Comparison of ENCODE assay signal across 26 cellular contexts in genomic region chr5:56606202-56606601, GRCh38.
DNase-seq lines count a peak whose midpoint lies in the region; ATAC-seq and FAIRE-seq lines count a peak whose summit lies in the region.
"Had no signal": no experiment of that assay in that cellular context is flagged by ENCODE, and none has a peak within 500 bp of the region (broad histone marks: within the 10 kb centered on the region; RNA-seq: fewer than 3 reads in every experiment).

No MANE protein-coding gene starts in this region.

- WGBS in small intestine, 3 donors = 42 to 72% (median 43%) methylated on average over 3 of the region's 3 CpGs

- ATAC-seq in T-helper 17 cell = no peak
- ATAC-seq in left colon = peak; percentile 34
- ATAC-seq: A549, GM12878 had no signal

- H3K4me1 ChIP-seq in small intestine (ENCODE audit: control insufficient read depth in 2 of 2, insufficient read depth in 1 of 2, low read depth in 1 of 2, low read length in 1 of 2) = peaks cover 0 to 6% of the 10 kb centered on the region in 2 donors
- H3K4me1 ChIP-seq: HAP-1 had no signal

- no peaks in the 10 kb centered on the region for H3K36me3 Mint-ChIP-seq in T-helper 17 cell (ENCODE audit: low read depth)
- H3K36me3 Mint-ChIP-seq in activated CD4-positive, alpha-beta memory T cell treated with anti-CD3 and anti-CD28 coated beads for 36 hours = peaks cover 8% of the 10 kb centered on the region

- H3K4me3 ChIP-seq in small intestine (ENCODE audit: low read depth in 1 of 2, low read length in 2 of 2) = no peak overlapping the region
- H3K4me3 ChIP-seq: A549; BLaER1 treated with 17β-estradiol and CSF1 and Interleukin-3, amounts not matched to agents 10 nM and 100 nM; GM12878; HAP-1 had no signal

- peaks cover 50% of the 10 kb centered on the region for H3K4me1 Mint-ChIP-seq in T-helper 17 cell
- peaks cover 52% of the 10 kb centered on the region for H3K4me1 Mint-ChIP-seq in activated CD4-positive, alpha-beta memory T cell treated with anti-CD3 and anti-CD28 coated beads for 36 hours (ENCODE audit: low read depth)

- DNase-seq in T-helper 17 cell (no peak), left colon (no peak), small intestine (peak; percentile 94), HuH-7 (ENCODE audit: low spot score) (no peak), SHP77 treated with DMSO at 0.1 percent for 48 hours (lab: John Stamatoyannopoulos, UW) (no peak)
- no peak for DNase-seq in activated CD4-positive, alpha-beta memory T cell treated with anti-CD3 and anti-CD28 coated beads for 36 hours
- DNase-seq: 8988T; ACHN; AML-193; BE2C; CD4-positive, alpha-beta T cell; CD8-positive, alpha-beta memory T cell; DMS 273 treated with DMSO at 0.1 percent for 48 hours; DMS79; EL; GDM1; GOT3; HFFc6 had no signal

- H3K27me3 Mint-ChIP-seq in T-helper 17 cell = no peaks in the 10 kb centered on the region
- H3K27me3 Mint-ChIP-seq in activated CD4-positive, alpha-beta memory T cell treated with anti-CD3 and anti-CD28 coated beads for 36 hours = no peaks in the 10 kb centered on the region
- H3K27me3 Mint-ChIP-seq: CD4-positive, alpha-beta T cell had no signal

- peak overlapping the region; percentile 85 for H3K27ac Mint-ChIP-seq in T-helper 17 cell
- no peak overlapping the region for H3K27ac Mint-ChIP-seq in activated CD4-positive, alpha-beta memory T cell treated with anti-CD3 and anti-CD28 coated beads for 36 hours
- H3K27ac Mint-ChIP-seq: CD4-positive, alpha-beta T cell; HFFc6 had no signal

- CTCF ChIA-PET in activated CD4-positive, alpha-beta memory T cell treated with anti-CD3 and anti-CD28 coated beads for 36 hours (lab: Charles Lee) = interaction anchor here (1.0 kb wide), 1 partner anchor 335 kb away, joined by 3 read pairs; no protein-coding TSS in a partner anchor

- no peak for FAIRE-seq in small intestine (lab: Jason Lieb, UNC)
- FAIRE-seq: A549, D721Med, GM12878, GM18507, H54 had no signal

- H3K9me3 Mint-ChIP-seq in activated CD4-positive, alpha-beta memory T cell treated with anti-CD3 and anti-CD28 coated beads for 36 hours = peaks cover 7% of the 10 kb centered on the region
- H3K9me3 Mint-ChIP-seq: HFFc6 had no signal

- no peaks in the 10 kb centered on the region for H3K36me3 ChIP-seq in small intestine (ENCODE audit: control insufficient read depth in 2 of 2, insufficient read depth in 2 of 2, low read length in 2 of 2)
- H3K36me3 ChIP-seq: BE2C; BLaER1 treated with 17β-estradiol and CSF1 and Interleukin-3, amounts not matched to agents 10 nM and 100 nM; HAP-1 had no signal

- POLR2A ChIA-PET in activated CD4-positive, alpha-beta memory T cell treated with anti-CD3 and anti-CD28 coated beads for 36 hours (lab: Charles Lee) = no interaction called here

- H3K9me3 ChIP-seq in T-helper 17 cell (ENCODE audit: control insufficient read depth, low read length, poor library complexity, severe bottlenecking) = no peaks in the 10 kb centered on the region
- H3K9me3 ChIP-seq in small intestine (ENCODE audit: control insufficient read depth, low read depth) = no peaks in the 10 kb centered on the region
- H3K9me3 ChIP-seq: BE2C, HAP-1 had no signal

- H3K27ac ChIP-seq in small intestine (ENCODE audit: low read depth in 1 of 2, low read length in 1 of 2) = peak overlapping the region in 1 of 2 donors; percentile 77
- H3K27ac ChIP-seq: A549 had no signal

- H3K4me3 Mint-ChIP-seq in T-helper 17 cell = no peak overlapping the region
- no peak overlapping the region for H3K4me3 Mint-ChIP-seq in activated CD4-positive, alpha-beta memory T cell treated with anti-CD3 and anti-CD28 coated beads for 36 hours
- H3K4me3 Mint-ChIP-seq: CD14-positive monocyte; CD4-positive, alpha-beta T cell; CD8-positive, alpha-beta memory T cell had no signal

- no peaks in the 10 kb centered on the region for H3K27me3 ChIP-seq in small intestine (ENCODE audit: control insufficient read depth in 2 of 2, insufficient read depth in 2 of 2, low read length in 2 of 2)
- H3K27me3 ChIP-seq: BE2C; BLaER1 treated with 17β-estradiol and CSF1 and Interleukin-3, amounts not matched to agents 10 nM and 100 nM had no signal

- intact Hi-C loops in left colon (cut with DNase I, micrococcal nuclease) = no loop called here
- intact Hi-C loops in activated CD4-positive, alpha-beta memory T cell treated with anti-CD3 and anti-CD28 coated beads for 36 hours (cut with micrococcal nuclease) = no loop called here
